Comparison of ENCODE assay signal across 11 cellular contexts in the genomic region with DNA sequence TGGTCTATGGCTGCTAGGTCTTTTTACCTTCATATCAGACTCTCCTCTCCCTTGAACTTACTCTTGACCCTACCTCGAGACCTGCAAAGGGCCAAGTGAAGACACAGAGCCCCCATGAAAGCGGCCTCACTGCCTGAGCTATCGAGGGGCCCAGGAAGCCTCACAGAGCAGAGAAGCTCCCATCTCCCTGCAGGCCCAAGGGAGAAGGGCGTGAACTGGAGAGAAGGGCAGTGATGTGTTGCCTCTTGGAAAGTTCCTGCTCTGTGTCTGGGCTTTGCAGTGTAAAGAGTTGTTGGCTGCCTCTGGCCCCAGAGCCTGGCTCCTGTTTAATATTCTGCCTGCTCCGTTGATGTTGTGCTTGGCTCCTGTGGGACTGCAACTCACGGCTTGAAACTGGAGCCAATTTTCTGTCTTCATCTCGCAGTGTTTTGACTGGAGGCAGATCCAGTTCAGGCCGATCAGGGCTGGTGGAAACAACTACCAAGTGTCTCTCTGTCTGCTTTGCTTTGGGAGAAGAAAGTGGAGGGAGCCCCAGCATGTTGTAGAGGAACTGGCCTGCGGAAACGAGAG. TPM values are rescaled to one million over a fixed set of nuclear protein-coding genes. Genes with fewer than 3 reads are reported as not detected.
A peak's percentile ranks its signal among the peaks of the same experiment; 100 is the strongest.
DNase-seq lines count a peak whose midpoint lies in the region; ATAC-seq and TF ChIP-seq lines count a peak whose summit lies in the region.
"Had no signal": no experiment of that assay in that cellular context is flagged by ENCODE, and none has a peak within 500 bp of the region (broad histone marks: within the 10 kb centered on the region; RNA-seq: fewer than 3 reads in every experiment).

No MANE protein-coding gene starts in this region.

- peak overlapping the region; percentile 91 for H3K27ac ChIP-seq in left ventricle myocardium inferior (replicated peaks)
- H3K27ac ChIP-seq in left lung = no peak overlapping the region
- H3K27ac ChIP-seq: C4-2B had no signal

- peaks cover 69% of the 10 kb centered on the region for H3K4me1 ChIP-seq in left ventricle myocardium inferior
- H3K4me1 ChIP-seq in left lung = peaks cover 11 to 22% of the 10 kb centered on the region in 2 donors

- ATAC-seq in left lung (no peak), HG03095 (IDR thresholded peaks at IDR 0.05; ENCODE audit: unreplicated experiment) (no peak)
- ATAC-seq: activated CD4-positive, alpha-beta T cell treated with anti-CD3 and anti-CD28 coated beads for 36 hours had no signal

- peak; percentile 34 for DNase-seq in AG20443 (ENCODE audit: low spot score)
- peak; percentile 75 for DNase-seq in astrocyte of the cerebellum (ENCODE audit: low read depth)
- DNase-seq in left ventricle myocardium inferior = peak; percentile 77
- DNase-seq in pons (ENCODE audit: low spot score) = peak; percentile 89
- no peak for DNase-seq in left lung
- no peak for DNase-seq in NCI-H146 (lab: John Stamatoyannopoulos, UW)
- DNase-seq in epidermal melanocyte (ENCODE audit: insufficient read length, low spot score) = no peak
- DNase-seq: activated CD4-positive, alpha-beta T cell treated with anti-CD3 and anti-CD28 coated beads for 36 hours; NCI-H524 had no signal

- H3K27me3 ChIP-seq in left ventricle myocardium inferior (ENCODE audit: low read depth) (peaks cover 16% of the 10 kb centered on the region), left lung (peaks cover 0 to 48% of the 10 kb centered on the region in 2 donors)

- H3K4me3 ChIP-seq in astrocyte of the cerebellum (ENCODE audit: low read depth, low read length) (peak overlapping the region; percentile 20), left ventricle myocardium inferior (peak overlapping the region; percentile 48), left lung (no peak overlapping the region)

- in situ Hi-C loops in astrocyte of the cerebellum (cut with HindIII; ENCODE audit: low sequenced_read_pairs) = no loop called here

- intact Hi-C loops in left ventricle myocardium inferior (cut with micrococcal nuclease) (loop anchor here (10.0 kb wide), 1 partner anchor 58 kb away; no protein-coding TSS in a partner anchor), left lung (cut with DNase I) (no loop called here)

- no peak for TF ChIP-seq CTCF in astrocyte of the cerebellum (IDR thresholded peaks at IDR 0.05; ENCODE audit: low read depth, low read length, missing control alignments)
- TF ChIP-seq CTCF in left ventricle myocardium inferior (IDR thresholded peaks at IDR 0.05; ENCODE audit: borderline replicate concordance) = no peak
- no peak for TF ChIP-seq CTCF in left lung (IDR thresholded peaks at IDR 0.05)

- H3K36me3 ChIP-seq in left ventricle myocardium inferior (no peaks in the 10 kb centered on the region), left lung (no peaks in the 10 kb centered on the region)

- H3K9me3 ChIP-seq in left ventricle myocardium inferior (replicated peaks) (no peaks in the 10 kb centered on the region), left lung (no peaks in the 10 kb centered on the region)

RNA-seq across cellular contexts. Expression of gene SERTAD4, which starts 4.3 kb away (rescaled TPM):
- 4.6 TPM for total RNA-seq in left ventricle myocardium inferior
- total RNA-seq in left lung = 1 to 10 TPM; 5.0 to 7.5 TPM
- total RNA-seq: activated CD4-positive, alpha-beta T cell treated with anti-CD3 and anti-CD28 coated beads for 36 hours had no signal

Comparison
In these comparisons a context has a peak if more than half of its experiments do, and no peak if none do; other contexts are left out.
1. DNase-seq: peak in AG20443 (single experiment), astrocyte of the cerebellum (single experiment), left ventricle myocardium inferior (single experiment) and pons (single experiment); none in left lung (0 of 2), NCI-H146 (single experiment) and epidermal melanocyte (single experiment).
2. H3K4me3 ChIP-seq: peak in astrocyte of the cerebellum (single experiment) and left ventricle myocardium inferior (single experiment); none in left lung (0 of 2).